ENCODE assay signal across 17 cellular contexts in genomic region chr3:105728913-105729312, GRCh38.
"Had no signal": no experiment of that assay in that cellular context is flagged by ENCODE, and none has a peak within 500 bp of the region (broad histone marks: within the 10 kb centered on the region; RNA-seq: fewer than 3 reads in every experiment).

No MANE protein-coding gene starts in this region.

- ATAC-seq: heart right ventricle; right lobe of liver; stimulated activated memory B cell treated with anti-CD40 and anti-IgM and Interleukin-4, amounts not matched to agents 10 μg/mL and 1 μg/mL and 100 μg/mL, for 72 hours had no signal

- H3K27ac ChIP-seq: colonic mucosa, dorsolateral prefrontal cortex, esophagus squamous epithelium, heart right ventricle, left ventricle myocardium inferior, right lobe of liver, stomach, transverse colon, vagina, WERI-Rb-1 had no signal

- DNase-seq: activated T-cell treated with anti-CD3 and anti-CD28 coated beads, Interleukin-2, amount 50 U/mL, for 1 hour; colonic mucosa; dorsolateral prefrontal cortex; endodermal cell; esophagus squamous epithelium; heart right ventricle; left ventricle myocardium inferior; midbrain; nephron progenitor cell; right lobe of liver; stimulated activated CD4-positive, alpha-beta T cell treated with anti-CD3 and anti-CD28 coated beads, Interleukin-2, amount 100 ng/mL, for 24 hours; stomach; T-helper 1 cell; transverse colon; WERI-Rb-1 had no signal

- H3K4me3 ChIP-seq: colonic mucosa, dorsolateral prefrontal cortex, esophagus squamous epithelium, heart right ventricle, left ventricle myocardium inferior, right lobe of liver, stomach, transverse colon, vagina had no signal

- H3K36me3 ChIP-seq: colonic mucosa, WERI-Rb-1 had no signal

- H3K4me1 ChIP-seq: colonic mucosa, esophagus squamous epithelium, stomach had no signal

- H3K9me3 ChIP-seq: colonic mucosa, right lobe of liver, vagina had no signal

- H3K27me3 ChIP-seq: colonic mucosa, dorsolateral prefrontal cortex, esophagus squamous epithelium, heart right ventricle, right lobe of liver, stomach, transverse colon, vagina had no signal
